Comparison of ENCODE assay signal across 9 cellular contexts in the genomic region with DNA sequence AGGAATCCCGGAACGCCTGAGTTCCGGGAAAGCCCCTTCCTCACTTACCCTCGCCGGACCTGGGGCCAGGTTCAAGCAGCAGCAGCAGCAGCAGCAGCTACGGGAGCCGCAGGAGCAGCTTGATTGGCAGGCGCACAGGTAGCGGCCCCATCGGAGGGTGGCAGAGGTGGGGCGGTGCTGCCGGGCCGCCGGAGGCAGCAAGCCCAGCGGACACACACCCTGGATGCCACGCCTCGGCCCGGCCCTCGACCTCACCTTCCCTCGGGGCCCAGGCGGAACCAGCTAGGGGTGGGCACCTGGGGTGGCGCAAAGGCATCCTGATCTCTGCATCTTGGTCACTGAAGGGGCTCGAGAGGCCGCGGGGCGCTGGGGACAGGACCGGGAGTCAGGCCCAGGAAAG. TPM values are rescaled to one million over a fixed set of nuclear protein-coding genes. Genes with fewer than 3 reads are reported as not detected.
DNase-seq lines count a peak whose midpoint lies in the region; ATAC-seq, FAIRE-seq and TF ChIP-seq lines count a peak whose summit lies in the region.
"Not testable (repeated sequence)": the region's sequence is repeated elsewhere in the genome, so short reads cannot be mapped to it uniquely, and the experiment has no call there.
"Had no signal": no experiment of that assay in that cellular context is flagged by ENCODE, and none has a peak within 500 bp of the region (broad histone marks: within the 10 kb centered on the region; RNA-seq: fewer than 3 reads in every experiment).

No MANE protein-coding gene starts in this region.

- not testable (repeated sequence) for H2BK12ac ChIP-seq in H1 (ENCODE audit: low read depth, low read length)

- not testable (repeated sequence) for H4K20me1 ChIP-seq in H1 (replicated peaks in 1 of 2; ENCODE audit: control insufficient read depth in 1 of 2, insufficient read depth in 2 of 2, low read length in 2 of 2)

- not testable (repeated sequence) for TF ChIP-seq RAD21 in H1 (IDR thresholded peaks at IDR 0.05 in 1 of 2, conservative IDR thresholded peaks at IDR 0.05 in 1 of 2; ENCODE audit: low read depth in 2 of 2, low read length in 2 of 2)

- TF ChIP-seq POLR2A in H1 (IDR thresholded peaks at IDR 0.05; ENCODE audit: control extremely low read depth in 1 of 2, low read depth in 2 of 2, low read length in 2 of 2) = not testable (repeated sequence)

- H3K4ac ChIP-seq in H1 (replicated peaks; ENCODE audit: insufficient read length, low read depth, low read length) = not testable (repeated sequence)

- H4K5ac ChIP-seq in H1 (ENCODE audit: insufficient read length, low read depth, low read length) = not testable (repeated sequence)

- peak; percentile 80 for ATAC-seq in WTC11
- peak; percentile 24 to 59 for ATAC-seq in left cardiac atrium
- ATAC-seq in left lung = peak; percentile 78
- peak; percentile 74 for ATAC-seq in upper lobe of right lung

- H4K8ac ChIP-seq in H1 (ENCODE audit: extremely low read depth, insufficient read depth, low read length) = not testable (repeated sequence)

- not testable (repeated sequence) for H3K18ac ChIP-seq in H1 (ENCODE audit: extremely low read depth, low read length)

- not testable (repeated sequence) for H3K27ac Mint-ChIP-seq in WTC11; osteocyte (ENCODE audit: unreplicated experiment)

- H2BK120ac ChIP-seq in H1 (replicated peaks; ENCODE audit: low read depth, low read length) = not testable (repeated sequence)

- FAIRE-seq in H1 (lab: Jason Lieb, UNC) = not testable (repeated sequence)

- 0% methylated on average over 6 of the region's 27 CpGs; no CpG with 5 or more reads in 1 of the 2 experiments for WGBS in H1 (ENCODE audit: extremely low coverage in 1 of 2, insufficient coverage in 1 of 2, insufficient read length in 1 of 2, insufficient replicate concordance in 2 of 2, low coverage in 1 of 2, low lambda C conversion rate in 2 of 2, missing lambda C conversion rate in 1 of 2), 2 experiments

- not testable (repeated sequence) for H2BK5ac ChIP-seq in H1 (ENCODE audit: low read depth, low read length)

- not testable (repeated sequence) for H3K4me1 ChIP-seq in HUES48 (ENCODE audit: control insufficient read depth, insufficient read depth, low read length); H1 (replicated peaks in 1 of 4; ENCODE audit: control insufficient read depth in 3 of 4, insufficient read depth in 4 of 4, low read length in 3 of 4); left lung; upper lobe of right lung

- H2AK5ac ChIP-seq in H1 (ENCODE audit: low read depth, low read length) = not testable (repeated sequence)

- POLR2A ChIA-PET in WTC11 (lab: Charles Lee); H1 (lab: Charles Lee; ENCODE audit: partially characterized antibody): not testable (repeated sequence)

- CTCF ChIA-PET in WTC11 (lab: Charles Lee); H1 (lab: Charles Lee; ENCODE audit: partially characterized antibody): not testable (repeated sequence)

- not testable (repeated sequence) for DNase-seq in WTC11 (ENCODE audit: low spot score); left lung
- DNase-seq in H1 (ENCODE audit: low read depth in 1 of 2, low spot score in 2 of 2) (peak in 1 of 2 experiments; percentile 61), left cardiac atrium (peak; percentile 3), osteocyte (ENCODE audit: extremely low spot score, unreplicated experiment) (peak; percentile 59), upper lobe of right lung (peak; percentile 22)

- peak overlapping the region; percentile 28 to 67; a peak in 3 of 4 replicates for H3K4me2 ChIP-seq in H1 (ENCODE audit: insufficient read depth in 1 of 2, low read depth in 2 of 2, low read length in 2 of 2)

- not testable (repeated sequence) for H3K27me3 ChIP-seq in HUES48 (ENCODE audit: control insufficient read depth, insufficient read depth, low read length); H1 (replicated peaks in 1 of 4; ENCODE audit: control insufficient read depth in 3 of 4, extremely low read depth in 1 of 4, insufficient read depth in 3 of 4, low read length in 3 of 4); left lung; upper lobe of right lung

- H3K79me2 ChIP-seq in H1 (ENCODE audit: control insufficient read depth in 1 of 2, insufficient read depth in 2 of 2, low read length in 2 of 2) = not testable (repeated sequence)

- H3K27me3 Mint-ChIP-seq in WTC11 (ENCODE audit: low read depth); osteocyte (ENCODE audit: unreplicated experiment): not testable (repeated sequence)

- not testable (repeated sequence) for H3K9me3 Mint-ChIP-seq in WTC11; osteocyte (ENCODE audit: unreplicated experiment)

- H4K91ac ChIP-seq in H1 (replicated peaks; ENCODE audit: insufficient read length, low read length) = not testable (repeated sequence)

- not testable (repeated sequence) for H3K4me1 Mint-ChIP-seq in WTC11; osteocyte (ENCODE audit: unreplicated experiment)

- TF ChIP-seq EP300 in H1 (IDR thresholded peaks at IDR 0.05; ENCODE audit: borderline replicate concordance in 1 of 2, low read depth in 2 of 2, low read length in 2 of 2) = not testable (repeated sequence)

- H3K9ac ChIP-seq in HUES48 (ENCODE audit: low read depth, low read length); H1 (replicated peaks in 1 of 4; ENCODE audit: extremely low read depth in 1 of 4, low read depth in 3 of 4, low read length in 3 of 4): not testable (repeated sequence)

- H3K36me3 Mint-ChIP-seq in WTC11; osteocyte (ENCODE audit: unreplicated experiment): not testable (repeated sequence)

- H3K56ac ChIP-seq in H1 (replicated peaks; ENCODE audit: insufficient read length, low read depth, low read length) = not testable (repeated sequence)

- not testable (repeated sequence) for H2BK15ac ChIP-seq in H1 (ENCODE audit: low read length)

- H3K4me3 Mint-ChIP-seq in WTC11 = peak overlapping the region; percentile 57
- H3K4me3 Mint-ChIP-seq in osteocyte (ENCODE audit: unreplicated experiment) = not testable (repeated sequence)

- H3K27ac ChIP-seq in HUES48 (ENCODE audit: low read depth, low read length); H1 (ENCODE audit: low read depth, low read length); left lung; upper lobe of right lung: not testable (repeated sequence)

- not testable (repeated sequence) for H3K36me3 ChIP-seq in HUES48 (ENCODE audit: control insufficient read depth, insufficient read depth, low read length); H1 (ENCODE audit: control insufficient read depth in 2 of 4, insufficient read depth in 4 of 4, low read length in 3 of 4); left lung; upper lobe of right lung

- not testable (repeated sequence) for H2AFZ ChIP-seq in H1 (ENCODE audit: low read length)

- TF ChIP-seq CTCF in WTC11 (IDR thresholded peaks at IDR 0.05); H1 (IDR thresholded peaks at IDR 0.05; ENCODE audit: control extremely low read depth in 1 of 3, insufficient read depth in 1 of 3, low read depth in 1 of 3, low read length in 3 of 3); left lung (IDR thresholded peaks at IDR 0.05); osteocyte (IDR thresholded peaks at IDR 0.05); upper lobe of right lung (IDR thresholded peaks at IDR 0.05): not testable (repeated sequence)

- not testable (repeated sequence) for H3K23ac ChIP-seq in H1 (ENCODE audit: insufficient read length)

- not testable (repeated sequence) for H3K79me1 ChIP-seq in H1 (ENCODE audit: low read depth, low read length)

- not testable (repeated sequence) for H3K14ac ChIP-seq in H1 (ENCODE audit: insufficient read length)

- H2BK20ac ChIP-seq in H1 (ENCODE audit: low read length) = not testable (repeated sequence)

- not testable (repeated sequence) for H3K23me2 ChIP-seq in H1 (ENCODE audit: low read depth, low read length)

- H3K4me3 ChIP-seq in HUES48 (ENCODE audit: low read depth, low read length) (peak overlapping the region; percentile 35; the same call in 1 of the 2 replicates), H1 (ENCODE audit: extremely low read depth in 1 of 4, insufficient read depth in 2 of 4, low read depth in 3 of 4, low read length in 4 of 4) (peak overlapping the region in 2 of 4 experiments; percentile 30 to 46; a peak in 3 of 8 replicates)
- not testable (repeated sequence) for H3K4me3 ChIP-seq in left lung, upper lobe of right lung

- not testable (repeated sequence) for H3K9me3 ChIP-seq in HUES48 (ENCODE audit: control insufficient read depth, insufficient read depth, low read length); H1 (ENCODE audit: insufficient read depth in 2 of 2, low read depth in 1 of 2, low read length in 1 of 2); left lung; upper lobe of right lung

- intact Hi-C loops in left cardiac atrium (cut with DNase I); left lung (cut with DNase I); upper lobe of right lung (cut with DNase I): not testable (repeated sequence)

RNA-seq across cellular contexts. Expression of a gene that starts 11.0 kb away (rescaled TPM):
- total RNA-seq in WTC11 (2021) = 1.4 to 2.5 TPM (median 1.5 TPM) in 3 replicates
- total RNA-seq in H1 (2021; fragmentation: NEBNext Ultra II Directional; extraction: Animal tissue kit (Norgen Biotek cat#: 25700)) = 0.96 and 2.4 TPM in 2 replicates
- 0.41 and 0.42 TPM in 2 replicates for polyA plus RNA-seq in H1 (2011; rRNA removed)
- 0.78 TPM for polyA plus RNA-seq in H1 (2011; cell fraction: cytosol; rRNA removed)
- 0.84 TPM for polyA plus RNA-seq in H1 (2011; cell fraction: nucleus; rRNA removed)
- polyA plus RNA-seq in H1 (2012, experiment 1 of 2) = 0.35 to 0.81 TPM (median 0.57 TPM) in 4 replicates
- not detected for polyA plus RNA-seq in H1 (2012, experiment 2 of 2)
- polyA plus RNA-seq in H1 (2013, experiment 1 of 2) = 1.1 TPM
- polyA plus RNA-seq in H1 (2013, experiment 2 of 2) = 0.94 TPM
- polyA minus RNA-seq in H1 (2011; rRNA and poly(A)+ RNA removed) = 0.69 TPM in 1 of 2 replicates, not detected in the other
- polyA minus RNA-seq in H1 (2011; cell fraction: cytosol; rRNA and poly(A)+ RNA removed) = not detected
- 0.60 TPM for polyA minus RNA-seq in H1 (2011; cell fraction: nucleus; rRNA and poly(A)+ RNA removed)
- under 1 TPM in 1 of 2 donors, not detected in 1; 0.35 TPM for total RNA-seq in left cardiac atrium
- 1 to 10 TPM; 1.2 to 1.5 TPM for total RNA-seq in left lung
- 2.6 and 4.2 TPM in 2 replicates for total RNA-seq in osteocyte
- total RNA-seq in upper lobe of right lung = 3.5 TPM
- total RNA-seq: RPMI7951 had no signal
- polyA plus RNA-seq: CD4-positive, alpha-beta memory T cell had no signal

RNA-seq across cellular contexts. Expression of a gene that starts 29.4 kb away (rescaled TPM):
- 728 to 868 TPM (median 730 TPM) in 3 replicates for total RNA-seq in WTC11 (2021)
- 1,250 and 1,276 TPM in 2 replicates for total RNA-seq in H1 (2021; fragmentation: NEBNext Ultra II Directional; extraction: Animal tissue kit (Norgen Biotek cat#: 25700))
- 672 and 1,053 TPM in 2 replicates for polyA plus RNA-seq in H1 (2011; rRNA removed)
- polyA plus RNA-seq in H1 (2011; cell fraction: cytosol; rRNA removed) = 629 TPM
- 952 TPM for polyA plus RNA-seq in H1 (2011; cell fraction: nucleus; rRNA removed)
- polyA plus RNA-seq in H1 (2012, experiment 1 of 2) = 684 to 1,255 TPM (median 1,181 TPM) in 4 replicates
- polyA plus RNA-seq in H1 (2012, experiment 2 of 2) = 531 TPM
- 283 TPM for polyA plus RNA-seq in H1 (2013, experiment 1 of 2)
- 281 TPM for polyA plus RNA-seq in H1 (2013, experiment 2 of 2)
- 513 and 683 TPM in 2 replicates for polyA minus RNA-seq in H1 (2011; rRNA and poly(A)+ RNA removed)
- 495 TPM for polyA minus RNA-seq in H1 (2011; cell fraction: cytosol; rRNA and poly(A)+ RNA removed)
- polyA minus RNA-seq in H1 (2011; cell fraction: nucleus; rRNA and poly(A)+ RNA removed) = 181 TPM
- total RNA-seq in left cardiac atrium = 100 to 1,000 TPM; 398 to 532 TPM
- 100 to 1,000 TPM; 354 to 395 TPM for total RNA-seq in left lung
- 950 and 1,034 TPM in 2 replicates for total RNA-seq in osteocyte
- 507 TPM for total RNA-seq in upper lobe of right lung
